Comparison of ENCODE assay signal across 8 cellular contexts in genomic region chr2:37654419-37654818, GRCh38. TPM values are rescaled to one million over a fixed set of nuclear protein-coding genes. Genes with fewer than 3 reads are reported as not detected.
A peak's percentile ranks its signal among the peaks of the same experiment; 100 is the strongest.
DNase-seq lines count a peak whose midpoint lies in the region; ATAC-seq and TF ChIP-seq lines count a peak whose summit lies in the region.

No MANE protein-coding gene starts in this region.

- peak overlapping the region; percentile 81 for H3K27ac ChIP-seq in RWPE1
- peak overlapping the region; percentile 85 to 88 (median 87) for H3K27ac ChIP-seq in gastrocnemius medialis

- TF ChIP-seq POLR2A in gastrocnemius medialis (IDR thresholded peaks at IDR 0.05): no peak

- POLR2A ChIA-PET in RWPE1 (lab: Yijun Ruan, JAX; ENCODE audit: low non-redundant PET): interaction anchor here (0.6 kb wide), 1 partner anchor 367 kb away, joined by 14 read pairs; no protein-coding TSS in a partner anchor

- no peaks in the 10 kb centered on the region for H3K9me3 ChIP-seq in gastrocnemius medialis

- H3K4me1 ChIP-seq in gastrocnemius medialis: peaks cover 93 to 95% of the 10 kb centered on the region in 2 donors

- H3K27me3 ChIP-seq in gastrocnemius medialis: no peaks in the 10 kb centered on the region

- H3K36me3 ChIP-seq in gastrocnemius medialis: no peaks in the 10 kb centered on the region

- ATAC-seq in gastrocnemius medialis: peak; percentile 39 to 55

- H3K4me3 ChIP-seq in GM12865 (ENCODE audit: low read depth, low read length) (peak overlapping the region; percentile 58), fibroblast of pulmonary artery (replicated peaks; ENCODE audit: low read depth, low read length) (peak overlapping the region; percentile 13), gastrocnemius medialis (peak overlapping the region; percentile 16 to 46 (median 27))

- TF ChIP-seq CTCF in GM12865 (IDR thresholded peaks at IDR 0.05; ENCODE audit: insufficient read depth, low read depth, low read length, missing control alignments): no peak
- no peak for TF ChIP-seq CTCF in RWPE1 (conservative IDR thresholded peaks at IDR 0.05; ENCODE audit: low read depth)
- no peak for TF ChIP-seq CTCF in fibroblast of pulmonary artery (IDR thresholded peaks at IDR 0.05; ENCODE audit: low read length, missing control alignments)
- no peak for TF ChIP-seq CTCF in gastrocnemius medialis (IDR thresholded peaks at IDR 0.05 in 4 of 5, conservative IDR thresholded peaks at IDR 0.05 in 1 of 5)

- intact Hi-C loops in gastrocnemius medialis (cut with DNase I; ENCODE audit: low total_unique reads): loop anchor here (5.0 kb wide), 2 partner anchors 67 to 173 kb away; no protein-coding TSS in a partner anchor

- CTCF ChIA-PET in RWPE1 (lab: Yijun Ruan, JAX): interaction anchor here (0.6 to 0.7 kb wide), 2 partner anchors 178 to 240 kb away, joined by 4 to 5 read pairs; no protein-coding TSS in a partner anchor

- DNase-seq in GM12865 (ENCODE audit: low read depth) (peak; percentile 51), RWPE1 (ENCODE audit: low spot score) (no peak), fibroblast of pulmonary artery (ENCODE audit: low read depth) (no peak), gastrocnemius medialis (peak in 1 of 2 donors; percentile 64), HuH-7.5 (ENCODE audit: low spot score) (no peak), SW480 (ENCODE audit: low spot score) (no peak), RKO (ENCODE audit: low spot score) (no peak)
- no peak for DNase-seq in activated effector memory CD4-positive, alpha-beta T cell treated with anti-CD3 and anti-CD28 coated beads, Interleukin-2, amount 50 U/mL, for 16 hours

- in situ Hi-C loops in gastrocnemius medialis (cut with MboI; ENCODE audit: low sequenced_read_pairs in 4 of 4): loop anchor here in 1 of 4 donors (25.0 kb wide), 1 partner anchor 242 kb away; no protein-coding TSS in a partner anchor

RNA-seq across cellular contexts. Expression of gene CDC42EP3, which starts 17.0 kb away (rescaled TPM):
- total RNA-seq in gastrocnemius medialis: 10 to 100 TPM; 20.0 to 90.6 (median 57.2) TPM
